9 cellular contexts compared by ENCODE assay signal in the genomic region with DNA sequence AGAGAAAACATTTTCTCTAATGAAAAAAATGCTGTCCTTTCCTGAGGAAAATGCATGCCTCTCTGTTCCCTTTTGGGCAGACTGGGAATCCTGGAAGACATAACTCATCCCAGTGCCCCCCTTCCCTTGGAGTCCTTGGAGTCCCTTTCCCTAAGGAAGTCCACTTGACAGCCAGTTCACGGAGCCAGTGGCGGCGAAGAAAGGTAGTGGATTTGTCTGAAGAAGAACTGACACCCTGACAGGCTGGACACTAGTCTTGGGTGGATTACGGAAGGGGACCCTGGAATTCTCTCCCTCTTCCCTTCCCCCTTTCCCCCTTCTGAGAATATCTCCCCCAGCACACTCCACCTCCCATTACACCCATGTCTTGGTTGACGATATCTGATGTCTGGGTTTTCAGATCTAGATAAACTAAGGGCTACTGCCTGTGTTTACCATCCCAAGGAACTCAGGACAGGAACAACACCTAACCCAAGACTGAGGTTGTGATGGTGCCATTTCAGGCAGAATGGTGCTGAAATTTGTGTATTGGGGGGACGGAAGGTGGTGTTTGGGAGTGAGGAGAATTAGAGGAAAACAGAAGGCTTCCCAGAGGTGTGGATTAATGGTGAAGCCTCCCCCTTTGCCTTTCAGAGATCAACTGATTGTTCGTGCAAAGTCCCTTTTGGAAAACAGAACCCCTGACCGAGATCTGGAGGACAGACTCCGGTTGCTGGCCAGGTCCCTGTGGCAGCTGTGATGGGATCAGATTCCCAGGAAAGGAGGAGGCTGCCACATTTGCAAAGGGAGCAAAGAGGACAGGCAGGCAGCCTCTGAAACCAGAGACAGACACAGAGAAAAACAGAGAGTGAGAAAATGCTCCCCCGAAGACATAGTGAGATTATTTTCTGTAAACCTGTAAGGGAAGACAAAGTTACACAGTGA. TPM values are rescaled to one million over a fixed set of nuclear protein-coding genes. Genes with fewer than 3 reads are reported as not detected.
DNase-seq lines count a peak whose midpoint lies in the region; ATAC-seq, FAIRE-seq and TF ChIP-seq lines count a peak whose summit lies in the region.
"Had no signal": no experiment of that assay in that cellular context is flagged by ENCODE, and none has a peak within 500 bp of the region (broad histone marks: within the 10 kb centered on the region; RNA-seq: fewer than 3 reads in every experiment).

No MANE protein-coding gene starts in this region.

- H3K4me3 ChIP-seq in lower lobe of right lung, result peak overlapping the region; percentile 61
- peak overlapping the region; percentile 38 to 52 (median 44) for H3K4me3 ChIP-seq in transverse colon

- no peaks in the 10 kb centered on the region for H3K36me3 Mint-ChIP-seq in activated CD4-positive, alpha-beta T cell treated with anti-CD3 and anti-CD28 coated beads, Interleukin-2, amount 10 ng/mL, durations not matched to agents 24 days and 14 days (ENCODE audit: low read depth)
- peaks cover 9% of the 10 kb centered on the region for H3K36me3 Mint-ChIP-seq in brain

- no peak for TF ChIP-seq EP300 in transverse colon (IDR thresholded peaks at IDR 0.05; ENCODE audit: low read depth)

- in situ Hi-C loops in transverse colon (cut with MboI; ENCODE audit: low pct_ligation_motif_present in 1 of 4, low pct_unique_long_range_greater_than_20kb in 1 of 4, low sequenced_read_pairs in 3 of 4), result no loop called here

- H3K4me3 Mint-ChIP-seq in activated CD4-positive, alpha-beta T cell treated with anti-CD3 and anti-CD28 coated beads, Interleukin-2, amount 10 ng/mL, durations not matched to agents 24 days and 14 days, result peak overlapping the region; percentile 62
- peak overlapping the region; percentile 84 to 99 (median 91) for H3K4me3 Mint-ChIP-seq in brain

- ATAC-seq in lower lobe of right lung, result no peak
- no peak for ATAC-seq in activated CD4-positive, CD25-positive, alpha-beta regulatory T cell treated with anti-CD3 and anti-CD28 coated beads, Interleukin-2, amount 50 U/mL, for 24 hours

- WGBS in transverse colon (ENCODE audit: low coverage in 1 of 2), 2 donors, result 30 to 60% methylated on average over 2 to 10 of the region's 10 CpGs

- TF ChIP-seq POLR2A in transverse colon (IDR thresholded peaks at IDR 0.05), result no peak

- no peak for DNase-seq in activated CD4-positive, alpha-beta T cell treated with anti-CD3 and anti-CD28 coated beads, Interleukin-2, amount 10 ng/mL, durations not matched to agents 24 days and 14 days
- no peak for DNase-seq in activated CD4-positive, alpha-beta T cell treated with anti-CD3 and anti-CD28 coated beads, Interleukin-2, amount 50 U/mL, for 48 hours
- DNase-seq in lower lobe of right lung (no peak), transverse colon (no peak), D721Med (ENCODE audit: insufficient read length, low spot score) (no peak), GM10266 (ENCODE audit: extremely low spot score) (no peak)
- DNase-seq: activated naive CD4-positive, alpha-beta T cell treated with Interleukin-2 at 50 U/mL for 16 hours had no signal

- H3K36me3 ChIP-seq in lower lobe of right lung (no peaks in the 10 kb centered on the region), transverse colon (no peaks in the 10 kb centered on the region)

- no peak for TF ChIP-seq CTCF in brain (conservative IDR thresholded peaks at IDR 0.05)
- TF ChIP-seq CTCF in lower lobe of right lung (IDR thresholded peaks at IDR 0.05), result no peak
- TF ChIP-seq CTCF in transverse colon (IDR thresholded peaks at IDR 0.05), result no peak
- TF ChIP-seq CTCF in D721Med (IDR thresholded peaks at IDR 0.05; ENCODE audit: insufficient read depth, missing control alignments), result no peak
- TF ChIP-seq CTCF in GM10266 (IDR thresholded peaks at IDR 0.05; ENCODE audit: control insufficient read depth, insufficient read depth, low read depth, missing control alignments), result no peak

- peaks cover 41% of the 10 kb centered on the region for H3K27me3 Mint-ChIP-seq in activated CD4-positive, alpha-beta T cell treated with anti-CD3 and anti-CD28 coated beads, Interleukin-2, amount 10 ng/mL, durations not matched to agents 24 days and 14 days
- H3K27me3 Mint-ChIP-seq in brain, result peaks cover 4% of the 10 kb centered on the region

- no peak for FAIRE-seq in D721Med (lab: Jason Lieb, UNC)

- H3K4me1 Mint-ChIP-seq in activated CD4-positive, alpha-beta T cell treated with anti-CD3 and anti-CD28 coated beads, Interleukin-2, amount 10 ng/mL, durations not matched to agents 24 days and 14 days, result peaks cover 10% of the 10 kb centered on the region
- H3K4me1 Mint-ChIP-seq in brain, result peaks cover 68% of the 10 kb centered on the region

- intact Hi-C loops in activated CD4-positive, alpha-beta T cell treated with anti-CD3 and anti-CD28 coated beads, Interleukin-2, amount 10 ng/mL, durations not matched to agents 24 days and 14 days (cut with micrococcal nuclease), result no loop called here
- intact Hi-C loops in lower lobe of right lung (cut with DNase I), result no loop called here
- intact Hi-C loops in transverse colon (cut with DNase I; ENCODE audit: low total_unique reads), result no loop called here

- no peak overlapping the region for H3K27ac Mint-ChIP-seq in activated CD4-positive, alpha-beta T cell treated with anti-CD3 and anti-CD28 coated beads, Interleukin-2, amount 10 ng/mL, durations not matched to agents 24 days and 14 days
- H3K27ac Mint-ChIP-seq in brain, result peak overlapping the region; percentile 85 to 98 (median 94)

- H3K4me1 ChIP-seq in lower lobe of right lung (peaks cover 49% of the 10 kb centered on the region), transverse colon (peaks cover 3 to 35% (median 16%) of the 10 kb centered on the region in 4 donors)

- peak overlapping the region; percentile 86 for H3K27ac ChIP-seq in lower lobe of right lung
- H3K27ac ChIP-seq in transverse colon, result peak overlapping the region; percentile 84 to 91 (median 90)

- no peaks in the 10 kb centered on the region for H3K9me3 Mint-ChIP-seq in activated CD4-positive, alpha-beta T cell treated with anti-CD3 and anti-CD28 coated beads, Interleukin-2, amount 10 ng/mL, durations not matched to agents 24 days and 14 days
- H3K9me3 Mint-ChIP-seq in brain, result no peaks in the 10 kb centered on the region

- H3K27me3 ChIP-seq in lower lobe of right lung (ENCODE audit: low read depth), result no peaks in the 10 kb centered on the region
- H3K27me3 ChIP-seq in transverse colon, result no peaks in the 10 kb centered on the region

- no peaks in the 10 kb centered on the region for H3K9me3 ChIP-seq in lower lobe of right lung
- no peaks in the 10 kb centered on the region for H3K9me3 ChIP-seq in transverse colon

RNA-seq across cellular contexts. Expression of gene SPARC, which starts 0.7 kb away (rescaled TPM):
- total RNA-seq in activated CD4-positive, alpha-beta T cell treated with anti-CD3 and anti-CD28 coated beads, Interleukin-2, amount 10 ng/mL, durations not matched to agents 24 days and 14 days, result not detected in 2 replicates
- 920 TPM for polyA plus RNA-seq in brain (ENCODE audit: insufficient read depth, low read depth, low replicate concordance)
- 904 TPM for total RNA-seq in lower lobe of right lung
- total RNA-seq in transverse colon, result 100 to 1,000 TPM in 1 of 4 donors, 10 to 100 TPM in 3; 47.9 to 267 (median 85.1) TPM

Comparison
In these comparisons a context has a peak if more than half of its experiments do, and no peak if none do; other contexts are left out.
1. RNA of gene SPARC, which starts 0.7 kb away (total RNA-seq): 904 TPM in lower lobe of right lung (single experiment) and 47.9 to 267 TPM in transverse colon; not detected in activated CD4-positive, alpha-beta T cell treated with anti-CD3 and anti-CD28 coated beads, Interleukin-2, amount 10 ng/mL, durations not matched to agents 24 days and 14 days; every median in the first group is over 10 times any median in the second.